ENCODE assay signal across 1 cellular context in genomic region chr2:100417745-100418090, GRCh38.
TF ChIP-seq lines count a peak whose summit lies in the region.

No MANE protein-coding gene starts in this region.

TF ChIP-seq in liver, 16 proteins besides CTCF, POLR2A, EP300 and RAD21 (continued from another document):
- TF ChIP-seq ZBTB33 (IDR thresholded peaks at IDR 0.05) (no peak), RXRA (IDR thresholded peaks at IDR 0.05) (no peak), HNF4A (conservative IDR thresholded peaks at IDR 0.05) (no peak), GABPA (IDR thresholded peaks at IDR 0.05 in 1 of 2, conservative IDR thresholded peaks at IDR 0.05 in 1 of 2) (no peak), NR2F2 (IDR thresholded peaks at IDR 0.05) (no peak), YY1 (IDR thresholded peaks at IDR 0.05) (no peak)
TF ChIP-seq in liver: peak in this region for 0.
